Comparison of ENCODE assay signal across 23 cellular contexts in the genomic region with DNA sequence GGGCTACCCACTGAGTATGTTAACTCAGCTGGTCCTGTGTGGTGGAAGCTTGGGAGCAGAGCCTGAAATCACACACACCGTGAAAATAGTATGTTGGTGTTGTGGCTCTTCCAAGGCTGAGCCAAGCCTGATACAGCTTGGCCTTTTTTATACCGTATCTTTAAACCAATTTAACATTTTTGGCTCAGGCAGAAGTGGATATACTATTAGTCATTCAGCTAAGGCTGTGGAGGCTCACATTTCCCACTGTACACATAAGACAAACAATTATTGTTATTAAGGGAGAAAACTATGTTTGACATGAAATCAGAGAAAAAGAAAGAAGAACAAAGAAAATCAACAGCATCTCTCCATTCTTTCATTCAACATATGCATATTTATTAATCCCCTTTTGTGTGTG.
"Had no signal": no experiment of that assay in that cellular context is flagged by ENCODE, and none has a peak within 500 bp of the region (broad histone marks: within the 10 kb centered on the region; RNA-seq: fewer than 3 reads in every experiment).

No MANE protein-coding gene starts in this region.

- H2AFZ ChIP-seq: neural progenitor cell had no signal

- H3K27ac ChIP-seq: esophagus muscularis mucosa, gastroesophageal sphincter, left lung, lower lobe of right lung, neural progenitor cell, pancreas, thoracic aorta had no signal

- ATAC-seq: gastroesophageal sphincter; left lung; lower lobe of right lung; natural killer cell treated with Interleukin-12 subunit alpha and Interleukin-12 subunit beta and Interleukin-15 and Interleukin-18, amount 100 ng/mL, for 72 hours; pancreas; right cardiac atrium; stimulated activated memory B cell treated with anti-CD40 and anti-IgM and Interleukin-4, amounts not matched to agents 10 μg/mL and 1 μg/mL and 100 μg/mL, for 72 hours; stimulated activated naive CD8-positive, alpha-beta T cell treated with anti-CD3 and anti-CD28 coated beads, Interleukin-15, amount 100 ng/mL, for 72 hours had no signal

- H3K9ac ChIP-seq: neural progenitor cell had no signal

- H3K9me3 ChIP-seq: esophagus muscularis mucosa, gastroesophageal sphincter, left lung, lower lobe of right lung, pancreas, thoracic aorta had no signal

- H3K36me3 ChIP-seq: esophagus muscularis mucosa, gastroesophageal sphincter, left lung, lower lobe of right lung, neural progenitor cell, pancreas, thoracic aorta had no signal

- DNase-seq: cortex of kidney; effector memory CD4-positive, alpha-beta T cell; glutamatergic neuron; left lung; lower lobe of right lung; mesenchymal stem cell; midbrain; nucleus accumbens; pancreas; right cardiac atrium; stimulated activated CD4-positive, alpha-beta T cell treated with anti-CD3 and anti-CD28 coated beads, Interleukin-15, amount 100 ng/mL, for 24 hours; stimulated activated CD4-positive, alpha-beta T cell treated with anti-CD3 and anti-CD28 coated beads, Interleukin-1b, Interleukin-23, amount 100 ng/mL, for 48 hours; stimulated activated CD4-positive, alpha-beta T cell treated with anti-CD3 and anti-CD28 coated beads, Interleukin-4, amount 100 ng/mL, for 24 hours; stimulated activated naive CD8-positive, alpha-beta T cell treated with anti-CD3 and anti-CD28 coated beads, Interleukin-15, amount 100 ng/mL, for 72 hours; substantia nigra; trophoblast cell had no signal

- H3K4me1 ChIP-seq: esophagus muscularis mucosa, gastroesophageal sphincter, left lung, lower lobe of right lung, neural progenitor cell, pancreas had no signal

- H3K27me3 ChIP-seq: esophagus muscularis mucosa, gastroesophageal sphincter, left lung, neural progenitor cell, pancreas had no signal

- H3K4me2 ChIP-seq: neural progenitor cell, smooth muscle cell had no signal

- H3K4me3 ChIP-seq: esophagus muscularis mucosa, gastroesophageal sphincter, left lung, lower lobe of right lung, neural progenitor cell, pancreas, smooth muscle cell, thoracic aorta had no signal
